8 cellular contexts compared by ENCODE assay signal in genomic region chrX:136766785-136767103, GRCh38. TPM values are rescaled to one million over a fixed set of nuclear protein-coding genes. Genes with fewer than 3 reads are reported as not detected.
DNase-seq lines count a peak whose midpoint lies in the region; ATAC-seq, FAIRE-seq and TF ChIP-seq lines count a peak whose summit lies in the region.

No MANE protein-coding gene starts in this region.

- H3K4me3 ChIP-seq in gastroesophageal sphincter (peak overlapping the region; percentile 76 to 93), gastrocnemius medialis (peak overlapping the region; percentile 62 to 82 (median 70))

- in situ Hi-C loops in gastrocnemius medialis (cut with MboI; ENCODE audit: low sequenced_read_pairs in 4 of 4) = no loop called here

- peak overlapping the region; percentile 68 to 89 (median 86) for H3K27ac ChIP-seq in gastroesophageal sphincter
- peak overlapping the region; percentile 91 to 99 (median 96) for H3K27ac ChIP-seq in gastrocnemius medialis

- H3K36me3 ChIP-seq in gastroesophageal sphincter (no peaks in the 10 kb centered on the region), gastrocnemius medialis (no peaks in the 10 kb centered on the region)

- peak; percentile 8 for ATAC-seq in GM21717 (IDR thresholded peaks at IDR 0.05; ENCODE audit: unreplicated experiment)
- peak; percentile 41 for ATAC-seq in SK-N-SH treated with all-trans-retinoic acid at 6 μM for 48 hours
- ATAC-seq in gastroesophageal sphincter = peak; percentile 25
- ATAC-seq in gastrocnemius medialis = peak in 1 of 2 donors; percentile 16
- ATAC-seq in GM19455 (IDR thresholded peaks at IDR 0.05; ENCODE audit: unreplicated experiment) = no peak
- ATAC-seq in omental fat pad (ENCODE audit: low FRiP score) = no peak

- peaks cover 0 to 13% (median 0%) of the 10 kb centered on the region in 3 donors for H3K4me1 ChIP-seq in gastroesophageal sphincter
- H3K4me1 ChIP-seq in gastrocnemius medialis = peaks cover 12 to 20% of the 10 kb centered on the region in 2 donors

- DNase-seq in gastrocnemius medialis = no peak
- no peak for DNase-seq in NCI-H2171 (lab: John Stamatoyannopoulos, UW)
- no peak for DNase-seq in GM12892 (ENCODE audit: insufficient read length)
- no peak for DNase-seq in omental fat pad (ENCODE audit: low spot score)

- TF ChIP-seq CTCF in gastroesophageal sphincter (IDR thresholded peaks at IDR 0.05) (no peak), gastrocnemius medialis (IDR thresholded peaks at IDR 0.05 in 4 of 5, conservative IDR thresholded peaks at IDR 0.05 in 1 of 5) (no peak), omental fat pad (IDR thresholded peaks at IDR 0.05) (no peak)

- no peak for TF ChIP-seq POLR2A in gastroesophageal sphincter (IDR thresholded peaks at IDR 0.05)
- no peak for TF ChIP-seq POLR2A in gastrocnemius medialis (IDR thresholded peaks at IDR 0.05)
- TF ChIP-seq POLR2A in GM12892 (IDR thresholded peaks at IDR 0.05; ENCODE audit: low read depth, low read length) = no peak

- H3K9me3 ChIP-seq in gastroesophageal sphincter (no peaks in the 10 kb centered on the region), gastrocnemius medialis (no peaks in the 10 kb centered on the region)

- WGBS in gastroesophageal sphincter (ENCODE audit: low coverage in 1 of 2), 2 donors = 15 to 50% methylated on average over 1 to 6 of the region's 19 CpGs

- FAIRE-seq in GM12892 (lab: Jason Lieb, UNC) = no peak

- TF ChIP-seq EP300 in gastroesophageal sphincter (IDR thresholded peaks at IDR 0.05) = no peak

- intact Hi-C loops in gastrocnemius medialis (cut with DNase I; ENCODE audit: low total_unique reads) = loop anchor here (5.0 kb wide), 2 partner anchors 39 to 579 kb away; no protein-coding TSS in a partner anchor

- no peaks in the 10 kb centered on the region for H3K27me3 ChIP-seq in gastroesophageal sphincter
- no peaks in the 10 kb centered on the region for H3K27me3 ChIP-seq in gastrocnemius medialis

TF ChIP-seq in SK-N-SH treated with all-trans-retinoic acid at 6 μM for 48 hours, 23 proteins besides CTCF, POLR2A, EP300 and RAD21:
- TF ChIP-seq CREB5 (CRISPR knock-in tag; IDR thresholded peaks at IDR 0.05; ENCODE audit: low read depth) (no peak), ZNF70 (CRISPR knock-in tag; IDR thresholded peaks at IDR 0.05) (no peak), RARB (CRISPR knock-in tag; IDR thresholded peaks at IDR 0.05) (no peak)

RNA-seq across cellular contexts. Expression of gene ARHGEF6, which starts 14.0 kb away (rescaled TPM):
- total RNA-seq in gastroesophageal sphincter (10 to 100 TPM; 14.2 to 18.5 (median 16.3) TPM), gastrocnemius medialis (10 to 100 TPM; 15.0 to 29.9 (median 24.5) TPM), omental fat pad (100 to 1,000 TPM in 1 of 4 donors, 10 to 100 TPM in 3; 38.8 to 150 (median 57.5) TPM)
- polyA plus RNA-seq in GM12892 (2012; ENCODE audit: missing spikeins) = 15.2 TPM

Comparison
In these comparisons a context has a peak if more than half of its experiments do, and no peak if none do; other contexts are left out.
1. ATAC-seq: peak in GM21717 (single experiment), SK-N-SH treated with all-trans-retinoic acid at 6 μM for 48 hours (single experiment) and gastroesophageal sphincter (single experiment); none in GM19455 (single experiment) and omental fat pad (single experiment).